Comparison of ENCODE assay signal across 8 cellular contexts in genomic region chr6:15260099-15260821, GRCh38. TPM values are rescaled to one million over a fixed set of nuclear protein-coding genes. Genes with fewer than 3 reads are reported as not detected.
DNase-seq lines count a peak whose midpoint lies in the region; ATAC-seq and TF ChIP-seq lines count a peak whose summit lies in the region.
"Had no signal": no experiment of that assay in that cellular context is flagged by ENCODE, and none has a peak within 500 bp of the region (broad histone marks: within the 10 kb centered on the region; RNA-seq: fewer than 3 reads in every experiment).

No MANE protein-coding gene starts in this region.

- no peak for DNase-seq in CD8-positive, alpha-beta T cell
- no peak for DNase-seq in dorsolateral prefrontal cortex
- DNase-seq in sigmoid colon = no peak
- no peak for DNase-seq in sciatic nerve (ENCODE audit: low spot score)
- DNase-seq in activated naive CD4-positive, alpha-beta T cell (lab: John Stamatoyannopoulos, UW) = no peak

- peaks cover 83% of the 10 kb centered on the region for H3K4me1 ChIP-seq in CD8-positive, alpha-beta T cell (ENCODE audit: insufficient read depth, low read length)
- H3K4me1 ChIP-seq in OCI-LY3 (ENCODE audit: low read length) (peaks cover 80% of the 10 kb centered on the region), sigmoid colon (peaks cover 0 to 79% (median 70%) of the 10 kb centered on the region in 4 donors)

- H3K27ac Mint-ChIP-seq in CD8-positive, alpha-beta T cell = peak overlapping the region; percentile 19

- H2AFZ ChIP-seq in OCI-LY3 (ENCODE audit: low read depth, low read length) = no peak overlapping the region

- no peak overlapping the region for H3K4me3 ChIP-seq in CD8-positive, alpha-beta T cell (ENCODE audit: low read depth, low read length)
- H3K4me3 ChIP-seq in OCI-LY3 (ENCODE audit: low read length) (0 out of 2 replicates have a peak overlapping the region, but pooled peaks have one; percentile 5), dorsolateral prefrontal cortex (peak overlapping the region in 4 of 59 donors; percentile 4 to 24 (median 15)), sigmoid colon (no peak overlapping the region)
- H3K4me3 ChIP-seq: adrenal gland had no signal

- TF ChIP-seq CTCF in CD8-positive, alpha-beta T cell (IDR thresholded peaks at IDR 0.05) = no peak
- TF ChIP-seq CTCF in OCI-LY3 (IDR thresholded peaks at IDR 0.05; ENCODE audit: low read depth, low read length) (no peak), dorsolateral prefrontal cortex (IDR thresholded peaks at IDR 0.05 in 54 of 56, conservative IDR thresholded peaks at IDR 0.05 in 2 of 56; ENCODE audit: low read depth in 1 of 56, partially characterized antibody in 56 of 56) (no peak), sigmoid colon (IDR thresholded peaks at IDR 0.05) (no peak)

- CTCF ChIA-PET in CD8-positive, alpha-beta T cell (lab: Charles Lee) = interaction anchor here (0.6 kb wide), 1 partner anchor 9 kb away, joined by 3 read pairs; no protein-coding TSS in a partner anchor

- TF ChIP-seq POLR2A in sigmoid colon (IDR thresholded peaks at IDR 0.05) = no peak

- peak overlapping the region; percentile 70 for H3K4me2 ChIP-seq in OCI-LY3 (ENCODE audit: low read length)

- peaks cover 41% of the 10 kb centered on the region for H4K20me1 ChIP-seq in OCI-LY3 (ENCODE audit: insufficient read depth, low read length)

- peaks cover 98% of the 10 kb centered on the region for H3K79me2 ChIP-seq in OCI-LY3 (ENCODE audit: low read length)

- H3K9ac ChIP-seq in OCI-LY3 (ENCODE audit: low read length) = no peak overlapping the region; the same call in 1 of the 2 replicates

- ATAC-seq in CD8-positive, alpha-beta T cell = no peak
- ATAC-seq in sciatic nerve (no peak), GM18907 (IDR thresholded peaks at IDR 0.05; ENCODE audit: unreplicated experiment) (no peak)

- H3K27ac ChIP-seq in CD8-positive, alpha-beta T cell (ENCODE audit: low read depth, low read length) = no peak overlapping the region
- H3K27ac ChIP-seq in OCI-LY3 (ENCODE audit: low read length) = no peak overlapping the region
- peak overlapping the region in 56 of 59 donors; percentile 3 to 99 (median 71) for H3K27ac ChIP-seq in dorsolateral prefrontal cortex
- H3K27ac ChIP-seq in sigmoid colon = peak overlapping the region in 3 of 4 donors; percentile 3 to 44 (median 26)
- H3K27ac ChIP-seq: adrenal gland had no signal

- H3K9me3 Mint-ChIP-seq in CD8-positive, alpha-beta T cell = no peaks in the 10 kb centered on the region

- POLR2A ChIA-PET in CD8-positive, alpha-beta T cell (lab: Charles Lee) = interaction anchor here (1.0 to 3.2 kb wide), 2 partner anchors 9 to 11 kb away, joined by 3 to 9 read pairs; no protein-coding TSS in a partner anchor

- H3K36me3 Mint-ChIP-seq in CD8-positive, alpha-beta T cell = peaks cover 8% of the 10 kb centered on the region

- no peaks in the 10 kb centered on the region for H3K27me3 ChIP-seq in CD8-positive, alpha-beta T cell (ENCODE audit: insufficient read depth, low read length)
- H3K27me3 ChIP-seq in OCI-LY3 (ENCODE audit: low read depth, low read length) (no peaks in the 10 kb centered on the region), dorsolateral prefrontal cortex (no peaks in the 10 kb centered on the region), sigmoid colon (no peaks in the 10 kb centered on the region)
- H3K27me3 ChIP-seq: adrenal gland had no signal

- peaks cover 90% of the 10 kb centered on the region for H3K4me1 Mint-ChIP-seq in CD8-positive, alpha-beta T cell (ENCODE audit: low read depth)

- H3K27me3 Mint-ChIP-seq in CD8-positive, alpha-beta T cell (ENCODE audit: low read depth) = no peaks in the 10 kb centered on the region

- H3K4me3 Mint-ChIP-seq in CD8-positive, alpha-beta T cell = no peak overlapping the region

- TF ChIP-seq EP300 in sigmoid colon (IDR thresholded peaks at IDR 0.05) = no peak

- 59 to 68% methylated on average over 4 of the region's 4 CpGs for WGBS in sigmoid colon, 2 donors

- intact Hi-C loops in CD8-positive, alpha-beta T cell (cut with DNase I, micrococcal nuclease) = no loop called here
- intact Hi-C loops in dorsolateral prefrontal cortex (cut with DNase I) (loop anchor here in 1 of 2 donors (5.0 kb wide), 1 partner anchor 142 kb away; no protein-coding TSS in a partner anchor), sigmoid colon (cut with DNase I) (no loop called here), sciatic nerve (cut with DNase I) (no loop called here)

- H3K36me3 ChIP-seq in CD8-positive, alpha-beta T cell (ENCODE audit: insufficient read depth, low read length) = no peaks in the 10 kb centered on the region
- peaks cover 2% of the 10 kb centered on the region for H3K36me3 ChIP-seq in OCI-LY3 (replicated peaks; ENCODE audit: low read depth, low read length)
- H3K36me3 ChIP-seq in sigmoid colon = no peaks in the 10 kb centered on the region
- H3K36me3 ChIP-seq: adrenal gland had no signal

- H3K9me3 ChIP-seq in CD8-positive, alpha-beta T cell (ENCODE audit: low read length) = no peaks in the 10 kb centered on the region
- H3K9me3 ChIP-seq in OCI-LY3 (ENCODE audit: insufficient read depth, low read length) (no peaks in the 10 kb centered on the region), sigmoid colon (no peaks in the 10 kb centered on the region)
- H3K9me3 ChIP-seq: adrenal gland had no signal

RNA-seq across cellular contexts. Expression of gene JARID2, which starts 14.4 kb away (rescaled TPM):
- 10 to 100 TPM; 30.6 to 31.2 TPM for total RNA-seq in CD8-positive, alpha-beta T cell
- total RNA-seq in dorsolateral prefrontal cortex (10 to 100 TPM; 14.2 to 26.7 (median 20.5) TPM), sigmoid colon (1 to 10 TPM; 6.1 to 7.8 (median 6.8) TPM), sciatic nerve (12.7 TPM)
- 1 to 10 TPM; 1.8 to 7.3 (median 2.1) TPM for polyA plus RNA-seq in sigmoid colon

Comparison
In these comparisons a context has a peak if more than half of its experiments do, and no peak if none do; other contexts are left out.
1. H3K27ac ChIP-seq: peak in dorsolateral prefrontal cortex (56 of 59) and sigmoid colon (3 of 4); none in CD8-positive, alpha-beta T cell (single experiment) and OCI-LY3 (single experiment).